18 cellular contexts compared by ENCODE assay signal in the genomic region with DNA sequence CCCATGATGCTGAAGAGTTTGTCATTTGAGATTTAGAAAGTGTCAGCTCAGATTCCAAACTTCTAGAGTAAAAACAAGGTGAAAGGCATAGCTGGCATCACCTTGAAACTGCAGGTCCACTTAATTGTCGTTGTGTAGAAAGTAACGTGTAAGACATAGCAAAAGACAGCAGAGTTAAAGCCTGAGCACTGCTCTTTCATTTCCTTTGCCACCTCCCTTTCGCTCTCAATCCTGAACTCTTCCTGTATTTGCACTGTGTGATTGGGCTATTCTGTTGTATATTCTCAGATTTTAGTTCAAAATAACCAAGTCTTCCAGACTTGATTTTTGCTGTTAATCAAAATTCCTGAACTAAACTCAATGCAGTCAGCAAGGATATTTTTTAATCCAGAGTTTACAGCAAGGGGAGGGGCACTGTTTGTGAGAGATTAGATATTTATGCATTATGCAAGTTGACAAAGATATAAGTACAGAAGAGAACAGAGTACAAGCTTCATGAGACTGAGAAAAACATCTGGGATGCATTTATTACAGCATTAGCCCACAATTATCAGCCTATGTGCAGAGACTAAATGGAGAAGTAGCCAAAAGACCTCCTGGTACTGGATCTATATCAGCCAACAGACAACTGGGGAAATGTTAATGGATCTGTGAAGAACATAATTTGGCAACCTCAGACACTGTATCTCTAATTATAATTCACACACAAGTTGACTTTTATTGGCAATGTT.
A peak's percentile ranks its signal among the peaks of the same experiment; 100 is the strongest.
DNase-seq lines count a peak whose midpoint lies in the region; ATAC-seq and TF ChIP-seq lines count a peak whose summit lies in the region.
"Had no signal": no experiment of that assay in that cellular context is flagged by ENCODE, and none has a peak within 500 bp of the region (broad histone marks: within the 10 kb centered on the region; RNA-seq: fewer than 3 reads in every experiment).

No MANE protein-coding gene starts in this region.

- H3K4me1 Mint-ChIP-seq in activated CD8-positive, alpha-beta T cell treated with anti-CD3 and anti-CD28 coated beads, Interleukin-2, amount 10 ng/mL, durations not matched to agents 7 days and 5 days (ENCODE audit: low read depth): no peaks in the 10 kb centered on the region
- H3K4me1 Mint-ChIP-seq: naive thymus-derived CD8-positive, alpha-beta T cell had no signal

- TF ChIP-seq CTCF in heart left ventricle (IDR thresholded peaks at IDR 0.05): no peak

- intact Hi-C loops in heart left ventricle (cut with DNase I): no loop called here

- peaks cover 0 to 22% (median 10%) of the 10 kb centered on the region in 12 donors for H3K4me1 ChIP-seq in heart left ventricle
- H3K4me1 ChIP-seq: prostate gland, testis had no signal

- H3K27me3 Mint-ChIP-seq in activated CD8-positive, alpha-beta T cell treated with anti-CD3 and anti-CD28 coated beads, Interleukin-2, amount 10 ng/mL, durations not matched to agents 7 days and 5 days (ENCODE audit: low read depth): no peaks in the 10 kb centered on the region

- no peaks in the 10 kb centered on the region for H3K36me3 ChIP-seq in heart left ventricle
- H3K36me3 ChIP-seq: prostate gland had no signal

- H3K27ac ChIP-seq in heart left ventricle: peak overlapping the region in 6 of 12 donors; percentile 13 to 59 (median 54)
- H3K27ac ChIP-seq: prostate gland, testis had no signal

- H3K4me3 ChIP-seq in heart left ventricle (peak overlapping the region in 1 of 12 donors; percentile 7), skeletal muscle cell (ENCODE audit: low read depth, low read length) (no peak overlapping the region)
- H3K4me3 ChIP-seq: prostate gland, testis had no signal

- CTCF ChIA-PET in activated CD8-positive, alpha-beta T cell treated with anti-CD3 and anti-CD28 coated beads, Interleukin-2, amount 10 ng/mL, durations not matched to agents 7 days and 5 days (lab: Charles Lee): no interaction called here

- H3K9me3 Mint-ChIP-seq in activated CD8-positive, alpha-beta T cell treated with anti-CD3 and anti-CD28 coated beads, Interleukin-2, amount 10 ng/mL, durations not matched to agents 7 days and 5 days (ENCODE audit: insufficient read depth): no peaks in the 10 kb centered on the region
- H3K9me3 Mint-ChIP-seq: activated naive CD4-positive, alpha-beta T cell treated with anti-CD3 and anti-CD28 coated beads, Interleukin-2, amount 50 U/mL, for 72 hours had no signal

- ATAC-seq in SK-N-SH treated with all-trans-retinoic acid at 6 μM for 48 hours (peak; percentile 85), heart left ventricle (peak in 3 of 4 donors; percentile 45 to 56 (median 47)), HG02870 (IDR thresholded peaks at IDR 0.05; ENCODE audit: unreplicated experiment) (no peak), GM19455 (IDR thresholded peaks at IDR 0.05; ENCODE audit: unreplicated experiment) (no peak)
- no peak for ATAC-seq in activated CD8-positive, alpha-beta T cell treated with anti-CD3 and anti-CD28 coated beads, Interleukin-2, amount 10 ng/mL, durations not matched to agents 7 days and 5 days
- ATAC-seq: activated naive CD4-positive, alpha-beta T cell treated with anti-CD3 and anti-CD28 coated beads, Interleukin-2, amount 50 U/mL, for 72 hours; naive thymus-derived CD8-positive, alpha-beta T cell had no signal

- no peaks in the 10 kb centered on the region for H3K36me3 Mint-ChIP-seq in activated CD8-positive, alpha-beta T cell treated with anti-CD3 and anti-CD28 coated beads, Interleukin-2, amount 10 ng/mL, durations not matched to agents 7 days and 5 days (ENCODE audit: low read depth)
- H3K36me3 Mint-ChIP-seq: activated naive CD4-positive, alpha-beta T cell treated with anti-CD3 and anti-CD28 coated beads, Interleukin-2, amount 50 U/mL, for 72 hours; naive thymus-derived CD8-positive, alpha-beta T cell had no signal

- DNase-seq in EH (ENCODE audit: low read depth): peak; percentile 62
- DNase-seq in heart left ventricle: no peak
- peak; percentile 66 for DNase-seq in skeletal muscle cell (ENCODE audit: low read depth)
- DNase-seq in activated CD8-positive, alpha-beta T cell treated with anti-CD3 and anti-CD28 coated beads, Interleukin-2, amount 10 ng/mL, durations not matched to agents 7 days and 5 days: no peak
- DNase-seq in DMS79 treated with DMSO at 0.1 percent for 48 hours (lab: John Stamatoyannopoulos, UW): no peak
- DNase-seq: activated CD4-positive, alpha-beta T cell treated with anti-CD3 and anti-CD28 coated beads for 48 hours; activated T-cell treated with anti-CD3 and anti-CD28 coated beads for 4 hours; hippocampal formation; naive thymus-derived CD8-positive, alpha-beta T cell; NCI-H774; SHP77 treated with DMSO at 0.1 percent for 48 hours; stimulated activated CD4-positive, alpha-beta T cell treated with anti-CD3 and anti-CD28 coated beads, Interleukin-2, amount 100 ng/mL, for 24 hours; testis had no signal

- WGBS in heart left ventricle, 4 donors: 61 to 70% (median 66%) methylated on average over 3 of the region's 3 CpGs

- no peaks in the 10 kb centered on the region for H3K9me3 ChIP-seq in heart left ventricle
- H3K9me3 ChIP-seq: prostate gland, testis had no signal

- POLR2A ChIA-PET in activated CD8-positive, alpha-beta T cell treated with anti-CD3 and anti-CD28 coated beads, Interleukin-2, amount 10 ng/mL, durations not matched to agents 7 days and 5 days (lab: Charles Lee): no interaction called here

- no peak overlapping the region for H3K4me3 Mint-ChIP-seq in activated CD8-positive, alpha-beta T cell treated with anti-CD3 and anti-CD28 coated beads, Interleukin-2, amount 10 ng/mL, durations not matched to agents 7 days and 5 days
- H3K4me3 Mint-ChIP-seq: naive thymus-derived CD8-positive, alpha-beta T cell had no signal

- H3K27ac Mint-ChIP-seq in activated CD8-positive, alpha-beta T cell treated with anti-CD3 and anti-CD28 coated beads, Interleukin-2, amount 10 ng/mL, durations not matched to agents 7 days and 5 days: no peak overlapping the region
- H3K27ac Mint-ChIP-seq: activated naive CD4-positive, alpha-beta T cell treated with anti-CD3 and anti-CD28 coated beads, Interleukin-2, amount 50 U/mL, for 72 hours; naive thymus-derived CD8-positive, alpha-beta T cell had no signal

- H3K27me3 ChIP-seq in heart left ventricle: no peaks in the 10 kb centered on the region
- H3K27me3 ChIP-seq: testis had no signal

- TF ChIP-seq POLR2A in heart left ventricle (IDR thresholded peaks at IDR 0.05): no peak

TF ChIP-seq in SK-N-SH treated with all-trans-retinoic acid at 6 μM for 48 hours, 23 proteins besides CTCF, POLR2A, EP300 and RAD21:
- TF ChIP-seq TCF4 (CRISPR knock-in tag; IDR thresholded peaks at IDR 0.05; ENCODE audit: borderline replicate concordance): peak; percentile 82
- no peak for TF ChIP-seq PATZ1 (CRISPR knock-in tag; IDR thresholded peaks at IDR 0.05; ENCODE audit: borderline replicate concordance)

Comparison
In these comparisons a context has a peak if more than half of its experiments do, and no peak if none do; other contexts are left out.
1. DNase-seq: peak in EH (single experiment) and skeletal muscle cell (single experiment); none in heart left ventricle (0 of 5), activated CD8-positive, alpha-beta T cell treated with anti-CD3 and anti-CD28 coated beads, Interleukin-2, amount 10 ng/mL, durations not matched to agents 7 days and 5 days (single experiment) and DMS79 treated with DMSO at 0.1 percent for 48 hours (single experiment).
2. ATAC-seq: peak in SK-N-SH treated with all-trans-retinoic acid at 6 μM for 48 hours (single experiment) and heart left ventricle (3 of 4); none in activated CD8-positive, alpha-beta T cell treated with anti-CD3 and anti-CD28 coated beads, Interleukin-2, amount 10 ng/mL, durations not matched to agents 7 days and 5 days (single experiment), HG02870 (single experiment) and GM19455 (single experiment).